ENCODE assay signal across 12 cellular contexts in genomic region chr12:106080786-106081185, GRCh38. TPM values are rescaled to one million over a fixed set of nuclear protein-coding genes. Genes with fewer than 3 reads are reported as not detected.
A peak's percentile ranks its signal among the peaks of the same experiment; 100 is the strongest.
DNase-seq lines count a peak whose midpoint lies in the region; ATAC-seq, FAIRE-seq and TF ChIP-seq lines count a peak whose summit lies in the region.
"Had no signal": no experiment of that assay in that cellular context is flagged by ENCODE, and none has a peak within 500 bp of the region (broad histone marks: within the 10 kb centered on the region; RNA-seq: fewer than 3 reads in every experiment).

No MANE protein-coding gene starts in this region.

- H3K9ac ChIP-seq in astrocyte (ENCODE audit: low read length): peak overlapping the region; percentile 87
- peak overlapping the region; percentile 13 for H3K9ac ChIP-seq in smooth muscle cell (ENCODE audit: low read depth)

- no peaks in the 10 kb centered on the region for H3K27me3 Mint-ChIP-seq in astrocyte (ENCODE audit: low read depth, unreplicated experiment)
- peaks cover 42% of the 10 kb centered on the region for H3K27me3 Mint-ChIP-seq in activated naive CD4-positive, alpha-beta T cell treated with anti-CD3 and anti-CD28 coated beads for 36 hours (ENCODE audit: low read depth)

- H3K9me3 ChIP-seq in astrocyte (ENCODE audit: insufficient read depth, low read depth, low read length) (no peaks in the 10 kb centered on the region), smooth muscle cell (replicated peaks; ENCODE audit: low read depth) (no peaks in the 10 kb centered on the region)
- H3K9me3 ChIP-seq: testis had no signal

- H2AFZ ChIP-seq in astrocyte (ENCODE audit: low read depth, low read length) (no peak overlapping the region), smooth muscle cell (ENCODE audit: low read depth) (no peak overlapping the region)

- CTCF ChIA-PET in activated naive CD4-positive, alpha-beta T cell treated with anti-CD3 and anti-CD28 coated beads for 36 hours (lab: Charles Lee): no interaction called here

- H3K4me1 Mint-ChIP-seq in astrocyte (ENCODE audit: low read depth, unreplicated experiment): peaks cover 76% of the 10 kb centered on the region
- no peaks in the 10 kb centered on the region for H3K4me1 Mint-ChIP-seq in activated naive CD4-positive, alpha-beta T cell treated with anti-CD3 and anti-CD28 coated beads for 36 hours (ENCODE audit: low read depth)
- H3K4me1 Mint-ChIP-seq: activated CD8-positive, alpha-beta memory T cell treated with anti-CD3 and anti-CD28 coated beads, Interleukin-2, amount 10 ng/mL, durations not matched to agents 7 days and 5 days; immature natural killer cell had no signal

- H3K4me3 ChIP-seq in astrocyte (ENCODE audit: insufficient read depth, low read depth, low read length): no peak overlapping the region
- no peak overlapping the region for H3K4me3 ChIP-seq in smooth muscle cell
- H3K4me3 ChIP-seq: testis had no signal

- H3K79me2 ChIP-seq in astrocyte (ENCODE audit: insufficient read depth, low read length): peaks cover 37% of the 10 kb centered on the region
- peaks cover 47% of the 10 kb centered on the region for H3K79me2 ChIP-seq in smooth muscle cell (ENCODE audit: low read depth)

- H3K4me2 ChIP-seq in astrocyte (ENCODE audit: low read length) (peak overlapping the region; percentile 47), smooth muscle cell (peak overlapping the region; percentile 67)

- peak overlapping the region; percentile 99 for H3K27ac Mint-ChIP-seq in astrocyte (ENCODE audit: unreplicated experiment)
- H3K27ac Mint-ChIP-seq in activated naive CD4-positive, alpha-beta T cell treated with anti-CD3 and anti-CD28 coated beads for 36 hours: no peak overlapping the region
- H3K27ac Mint-ChIP-seq: activated CD8-positive, alpha-beta memory T cell treated with anti-CD3 and anti-CD28 coated beads, Interleukin-2, amount 10 ng/mL, durations not matched to agents 7 days and 5 days; activated naive CD4-positive, alpha-beta T cell treated with anti-CD3 and anti-CD28 coated beads, Interleukin-2, amount 50 U/mL, for 72 hours; immature natural killer cell had no signal

- TF ChIP-seq CTCF in astrocyte (IDR thresholded peaks at IDR 0.05; ENCODE audit: insufficient read depth, low read depth, low read length) (no peak), smooth muscle cell (IDR thresholded peaks at IDR 0.05; ENCODE audit: borderline replicate concordance, insufficient read depth, poor library complexity, severe bottlenecking) (no peak)

- FAIRE-seq in astrocyte (lab: Jason Lieb, UNC): no peak

- H3K27me3 ChIP-seq in astrocyte (ENCODE audit: insufficient read depth, low read length) (no peaks in the 10 kb centered on the region), layer of hippocampus (ENCODE audit: control insufficient read depth, insufficient read depth, low read length) (no peaks in the 10 kb centered on the region), smooth muscle cell (ENCODE audit: low read depth) (no peaks in the 10 kb centered on the region)
- H3K27me3 ChIP-seq: testis had no signal

- H3K27ac ChIP-seq in astrocyte (ENCODE audit: low read depth, low read length) (peak overlapping the region; percentile 97), layer of hippocampus (ENCODE audit: low read depth, low read length) (peak overlapping the region; percentile 73), smooth muscle cell (ENCODE audit: low read depth) (peak overlapping the region; percentile 88)

- WGBS in smooth muscle cell (ENCODE audit: low lambda C conversion rate): 93% methylated on average over 5 of the region's 5 CpGs

- H3K4me3 Mint-ChIP-seq in astrocyte (ENCODE audit: unreplicated experiment): no peak overlapping the region
- H3K4me3 Mint-ChIP-seq in activated naive CD4-positive, alpha-beta T cell treated with anti-CD3 and anti-CD28 coated beads for 36 hours: no peak overlapping the region
- H3K4me3 Mint-ChIP-seq: activated CD8-positive, alpha-beta memory T cell treated with anti-CD3 and anti-CD28 coated beads, Interleukin-2, amount 10 ng/mL, durations not matched to agents 7 days and 5 days; immature natural killer cell had no signal

- intact Hi-C loops in activated naive CD4-positive, alpha-beta T cell treated with anti-CD3 and anti-CD28 coated beads for 36 hours (cut with micrococcal nuclease): no loop called here

- peaks cover 50% of the 10 kb centered on the region for H3K36me3 Mint-ChIP-seq in astrocyte (ENCODE audit: low read depth, unreplicated experiment)
- no peaks in the 10 kb centered on the region for H3K36me3 Mint-ChIP-seq in activated naive CD4-positive, alpha-beta T cell treated with anti-CD3 and anti-CD28 coated beads for 36 hours (ENCODE audit: low read depth)
- H3K36me3 Mint-ChIP-seq: activated CD8-positive, alpha-beta memory T cell treated with anti-CD3 and anti-CD28 coated beads, Interleukin-2, amount 10 ng/mL, durations not matched to agents 7 days and 5 days; activated naive CD4-positive, alpha-beta T cell treated with anti-CD3 and anti-CD28 coated beads, Interleukin-2, amount 50 U/mL, for 72 hours; immature natural killer cell had no signal

- peaks cover 61% of the 10 kb centered on the region for H3F3A ChIP-seq in smooth muscle cell (ENCODE audit: low read depth)

- DNase-seq in EL (peak; percentile 33), astrocyte (ENCODE audit: low read depth) (no peak), smooth muscle cell (lab: John Stamatoyannopoulos, UW; ENCODE audit: unreplicated experiment) (no peak), germinal center (ENCODE audit: low spot score) (no peak), NOMO-1 (lab: John Stamatoyannopoulos, UW; ENCODE audit: unreplicated experiment in 2 of 2) (no peak)
- no peak for DNase-seq in activated naive CD4-positive, alpha-beta T cell treated with anti-CD3 and anti-CD28 coated beads for 36 hours
- DNase-seq: activated CD8-positive, alpha-beta memory T cell treated with anti-CD3 and anti-CD28 coated beads, Interleukin-2, amount 10 ng/mL, durations not matched to agents 7 days and 5 days; immature natural killer cell had no signal

- H3K9me3 Mint-ChIP-seq in astrocyte (ENCODE audit: unreplicated experiment): peaks cover 2% of the 10 kb centered on the region
- no peaks in the 10 kb centered on the region for H3K9me3 Mint-ChIP-seq in activated naive CD4-positive, alpha-beta T cell treated with anti-CD3 and anti-CD28 coated beads for 36 hours
- H3K9me3 Mint-ChIP-seq: activated naive CD4-positive, alpha-beta T cell treated with anti-CD3 and anti-CD28 coated beads, Interleukin-2, amount 50 U/mL, for 72 hours had no signal

- H3K36me3 ChIP-seq in astrocyte (ENCODE audit: insufficient read depth, low read length) (peaks cover 19% of the 10 kb centered on the region), smooth muscle cell (ENCODE audit: low read depth) (no peaks in the 10 kb centered on the region)

- ATAC-seq in HG03342 (IDR thresholded peaks at IDR 0.05; ENCODE audit: unreplicated experiment): no peak
- ATAC-seq: activated CD8-positive, alpha-beta memory T cell treated with anti-CD3 and anti-CD28 coated beads, Interleukin-2, amount 10 ng/mL, durations not matched to agents 7 days and 5 days; activated naive CD4-positive, alpha-beta T cell treated with anti-CD3 and anti-CD28 coated beads, Interleukin-2, amount 50 U/mL, for 72 hours had no signal

- H4K20me1 ChIP-seq in astrocyte (ENCODE audit: insufficient read depth, low read length) (no peaks in the 10 kb centered on the region), smooth muscle cell (ENCODE audit: low read depth) (peaks cover 7% of the 10 kb centered on the region)

- H3K4me1 ChIP-seq in astrocyte (ENCODE audit: insufficient read depth, low read length) (peaks cover 74% of the 10 kb centered on the region), smooth muscle cell (ENCODE audit: low read depth) (peaks cover 49% of the 10 kb centered on the region)

RNA-seq across cellular contexts. Expression of gene NUAK1, which starts 58.0 kb away (rescaled TPM):
- total RNA-seq in astrocyte: 94.0 and 96.1 TPM in 2 replicates
- 54.0 and 64.2 TPM in 2 replicates for total RNA-seq in smooth muscle cell
- polyA plus RNA-seq in smooth muscle cell: 35.3 and 38.8 TPM in 2 replicates
- not detected for total RNA-seq in activated naive CD4-positive, alpha-beta T cell treated with anti-CD3 and anti-CD28 coated beads for 36 hours
- total RNA-seq: activated CD8-positive, alpha-beta memory T cell treated with anti-CD3 and anti-CD28 coated beads, Interleukin-2, amount 10 ng/mL, durations not matched to agents 7 days and 5 days; activated naive CD4-positive, alpha-beta T cell treated with anti-CD3 and anti-CD28 coated beads, Interleukin-2, amount 50 U/mL, for 72 hours had no signal

Comparison
In these comparisons a context has a peak if more than half of its experiments do, and no peak if none do; other contexts are left out.
1. RNA of gene NUAK1, which starts 58.0 kb away (total RNA-seq): 94.0 to 96.1 TPM in astrocyte and 54.0 to 64.2 TPM in smooth muscle cell; not detected in activated naive CD4-positive, alpha-beta T cell treated with anti-CD3 and anti-CD28 coated beads for 36 hours; every median in the first group is over 10 times any median in the second.
2. Peak in every context shown above with its lines, with median percentiles within 50 percentile points of each other: H3K27ac ChIP-seq.